In genomic region chr3:188367741-188368140, GRCh38 we compare ENCODE assay signal across 18 cellular contexts.
DNase-seq lines count a peak whose midpoint lies in the region; ATAC-seq and TF ChIP-seq lines count a peak whose summit lies in the region.
"Had no signal": no experiment of that assay in that cellular context is flagged by ENCODE, and none has a peak within 500 bp of the region (broad histone marks: within the 10 kb centered on the region; RNA-seq: fewer than 3 reads in every experiment).

No MANE protein-coding gene starts in this region.

- no peaks in the 10 kb centered on the region for H3K9me3 Mint-ChIP-seq in natural killer cell
- no peaks in the 10 kb centered on the region for H3K9me3 Mint-ChIP-seq in natural killer cell treated with Interleukin-12 subunit alpha and Interleukin-12 subunit beta and Interleukin-15 and Interleukin-18, amount 100 ng/mL, for 72 hours
- no peaks in the 10 kb centered on the region for H3K9me3 Mint-ChIP-seq in chondrocyte (ENCODE audit: low read depth)
- no peaks in the 10 kb centered on the region for H3K9me3 Mint-ChIP-seq in osteocyte (ENCODE audit: unreplicated experiment)
- H3K9me3 Mint-ChIP-seq: CD4-positive, alpha-beta T cell had no signal

- H3K4me1 Mint-ChIP-seq in natural killer cell: peaks cover 26 to 39% of the 10 kb centered on the region in 2 donors
- H3K4me1 Mint-ChIP-seq in natural killer cell treated with Interleukin-12 subunit alpha and Interleukin-12 subunit beta and Interleukin-15 and Interleukin-18, amount 100 ng/mL, for 72 hours (ENCODE audit: low read depth in 2 of 2): peaks cover 29 to 30% of the 10 kb centered on the region in 2 donors
- peaks cover 45% of the 10 kb centered on the region for H3K4me1 Mint-ChIP-seq in chondrocyte (ENCODE audit: low read depth)
- peaks cover 35% of the 10 kb centered on the region for H3K4me1 Mint-ChIP-seq in osteocyte (ENCODE audit: unreplicated experiment)

- intact Hi-C loops in natural killer cell (cut with micrococcal nuclease): no loop called here

- H3K36me3 Mint-ChIP-seq in natural killer cell: no peaks in the 10 kb centered on the region
- H3K36me3 Mint-ChIP-seq in natural killer cell treated with Interleukin-12 subunit alpha and Interleukin-12 subunit beta and Interleukin-15 and Interleukin-18, amount 100 ng/mL, for 72 hours: no peaks in the 10 kb centered on the region
- peaks cover 6% of the 10 kb centered on the region for H3K36me3 Mint-ChIP-seq in chondrocyte (ENCODE audit: low read depth)
- peaks cover 2% of the 10 kb centered on the region for H3K36me3 Mint-ChIP-seq in osteocyte (ENCODE audit: unreplicated experiment)

- TF ChIP-seq CTCF in natural killer cell (IDR thresholded peaks at IDR 0.05) (no peak), chondrocyte (IDR thresholded peaks at IDR 0.05) (no peak), osteocyte (IDR thresholded peaks at IDR 0.05) (no peak)

- ATAC-seq in natural killer cell: no peak
- ATAC-seq in natural killer cell treated with Interleukin-12 subunit alpha and Interleukin-12 subunit beta and Interleukin-15 and Interleukin-18, amount 100 ng/mL, for 72 hours: no peak
- ATAC-seq in GM19324 (IDR thresholded peaks at IDR 0.05; ENCODE audit: low FRiP score, unreplicated experiment): no peak
- no peak for ATAC-seq in GM18909 (IDR thresholded peaks at IDR 0.05; ENCODE audit: poor library complexity, unreplicated experiment)

- no peak overlapping the region for H3K4me3 Mint-ChIP-seq in natural killer cell
- H3K4me3 Mint-ChIP-seq in natural killer cell treated with Interleukin-12 subunit alpha and Interleukin-12 subunit beta and Interleukin-15 and Interleukin-18, amount 100 ng/mL, for 72 hours: no peak overlapping the region
- H3K4me3 Mint-ChIP-seq in chondrocyte (ENCODE audit: unreplicated experiment): no peak overlapping the region
- no peak overlapping the region for H3K4me3 Mint-ChIP-seq in osteocyte (ENCODE audit: unreplicated experiment)
- H3K4me3 Mint-ChIP-seq: CD4-positive, alpha-beta T cell had no signal

- H3K27me3 Mint-ChIP-seq in natural killer cell (ENCODE audit: low read depth in 2 of 2) (no peaks in the 10 kb centered on the region), chondrocyte (ENCODE audit: low read depth) (no peaks in the 10 kb centered on the region), osteocyte (ENCODE audit: unreplicated experiment) (no peaks in the 10 kb centered on the region)
- H3K27me3 Mint-ChIP-seq in natural killer cell treated with Interleukin-12 subunit alpha and Interleukin-12 subunit beta and Interleukin-15 and Interleukin-18, amount 100 ng/mL, for 72 hours: no peaks in the 10 kb centered on the region
- H3K27me3 Mint-ChIP-seq: CD4-positive, alpha-beta T cell had no signal

- peak overlapping the region; percentile 54 to 68 for H3K27ac Mint-ChIP-seq in natural killer cell
- peak overlapping the region in 1 of 2 donors; percentile 68 for H3K27ac Mint-ChIP-seq in natural killer cell treated with Interleukin-12 subunit alpha and Interleukin-12 subunit beta and Interleukin-15 and Interleukin-18, amount 100 ng/mL, for 72 hours
- peak overlapping the region; percentile 65 for H3K27ac Mint-ChIP-seq in chondrocyte (ENCODE audit: unreplicated experiment)
- H3K27ac Mint-ChIP-seq in osteocyte (ENCODE audit: unreplicated experiment): peak overlapping the region; percentile 60
- H3K27ac Mint-ChIP-seq: CD4-positive, alpha-beta T cell had no signal

- DNase-seq in natural killer cell (no peak), chondrocyte (ENCODE audit: low spot score) (no peak), osteocyte (ENCODE audit: extremely low spot score, unreplicated experiment) (no peak), HUDEP-2 (lab: John Stamatoyannopoulos, UW; ENCODE audit: unreplicated experiment in 76 of 76) (no peak), retina (no peak)
- DNase-seq in natural killer cell treated with Interleukin-12 subunit alpha and Interleukin-12 subunit beta and Interleukin-15 and Interleukin-18, amount 100 ng/mL, for 72 hours (ENCODE audit: low spot score): no peak
- DNase-seq: 8988T; BE2C; CD4-positive, alpha-beta T cell; KG1; NCI-H1417; NCI-H187 treated with DMSO at 0.1 percent for 48 hours; NCI-H2227 treated with DMSO at 0.1 percent for 48 hours; NCI-H510A treated with DMSO at 0.1 percent for 48 hours; NCI-H82; SIG-M5 had no signal
